Comparison of ENCODE assay signal across 8 cellular contexts in the genomic region with DNA sequence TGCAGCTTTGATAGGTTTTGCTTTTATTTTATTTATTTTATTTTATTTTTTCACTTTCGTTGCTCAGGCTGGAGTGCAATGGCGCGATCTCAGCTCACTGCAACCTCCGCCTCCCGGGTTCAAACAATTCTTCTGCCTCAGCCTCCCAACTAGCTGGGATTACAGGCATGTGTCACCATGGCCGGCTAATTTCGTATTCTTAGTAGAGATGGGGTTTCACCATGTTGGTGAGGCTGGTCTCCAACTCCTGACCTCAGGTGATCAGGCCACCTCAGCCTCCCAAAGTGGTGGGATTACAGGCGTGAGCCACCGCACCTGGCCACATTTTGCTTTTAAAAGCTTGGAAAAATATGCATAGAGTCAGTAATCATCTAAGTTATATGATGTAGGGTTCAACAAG. TPM values are rescaled to one million over a fixed set of nuclear protein-coding genes. Genes with fewer than 3 reads are reported as not detected.
DNase-seq lines count a peak whose midpoint lies in the region; ATAC-seq and TF ChIP-seq lines count a peak whose summit lies in the region.
"Not testable (repeated sequence)": the region's sequence is repeated elsewhere in the genome, so short reads cannot be mapped to it uniquely, and the experiment has no call there.

No MANE protein-coding gene starts in this region.

- peak overlapping the region; percentile 78 to 99 (median 82) for H3K4me3 Mint-ChIP-seq in T-cell
- H3K4me3 Mint-ChIP-seq in activated naive CD4-positive, alpha-beta T cell treated with anti-CD3 and anti-CD28 coated beads, Interleukin-2, amount 50 U/mL, for 24 hours: peak overlapping the region; percentile 100
- H3K4me3 Mint-ChIP-seq in effector memory CD8-positive, alpha-beta T cell: peak overlapping the region; percentile 81 to 95
- H3K4me3 Mint-ChIP-seq in nephron: peak overlapping the region; percentile 42 to 67 (median 48)
- H3K4me3 Mint-ChIP-seq in stimulated activated naive B cell treated with anti-CD40 and anti-IgM and Interleukin-4, amounts not matched to agents 10 μg/mL and 1 μg/mL and 100 μg/mL, for 72 hours: peak overlapping the region; percentile 53 to 56

- H3K9ac ChIP-seq in iPS-15b (ENCODE audit: low read depth, low read length): not testable (repeated sequence)

- not testable (repeated sequence) for ATAC-seq in T-cell (replicated peaks in 1 of 4); effector memory CD8-positive, alpha-beta T cell (replicated peaks); stimulated activated naive B cell treated with anti-CD40 and anti-IgM and Interleukin-4, amounts not matched to agents 10 μg/mL and 1 μg/mL and 100 μg/mL, for 72 hours (replicated peaks)

- peaks cover 16% of the 10 kb centered on the region for H3K4me1 ChIP-seq in iPS-15b (ENCODE audit: control insufficient read depth, insufficient read depth, low read length)

- not testable (repeated sequence) for H3K9me3 Mint-ChIP-seq in T-cell; activated naive CD4-positive, alpha-beta T cell treated with anti-CD3 and anti-CD28 coated beads, Interleukin-2, amount 50 U/mL, for 24 hours; effector memory CD8-positive, alpha-beta T cell; nephron; stimulated activated naive B cell treated with anti-CD40 and anti-IgM and Interleukin-4, amounts not matched to agents 10 μg/mL and 1 μg/mL and 100 μg/mL, for 72 hours

- peak overlapping the region; percentile 61 to 66 for H3K27ac Mint-ChIP-seq in T-cell
- peak overlapping the region; percentile 79 for H3K27ac Mint-ChIP-seq in activated naive CD4-positive, alpha-beta T cell treated with anti-CD3 and anti-CD28 coated beads, Interleukin-2, amount 50 U/mL, for 24 hours
- peak overlapping the region; percentile 51 to 83 for H3K27ac Mint-ChIP-seq in effector memory CD8-positive, alpha-beta T cell
- H3K27ac Mint-ChIP-seq in nephron; stimulated activated naive B cell treated with anti-CD40 and anti-IgM and Interleukin-4, amounts not matched to agents 10 μg/mL and 1 μg/mL and 100 μg/mL, for 72 hours: not testable (repeated sequence)

- POLR2A ChIA-PET in AG04450 (lab: Yijun Ruan, JAX); T-cell (lab: Charles Lee): not testable (repeated sequence)

- H3K9me3 ChIP-seq in AG04450 (ENCODE audit: control insufficient read depth, insufficient read depth, low read length); iPS-15b (ENCODE audit: control insufficient read depth, insufficient read depth, low read length): not testable (repeated sequence)

- not testable (repeated sequence) for DNase-seq in AG04450 (ENCODE audit: low read depth, low spot score); HFF-Myc (ENCODE audit: extremely low read depth, low read depth); T-cell; effector memory CD8-positive, alpha-beta T cell; stimulated activated naive B cell treated with anti-CD40 and anti-IgM and Interleukin-4, amounts not matched to agents 10 μg/mL and 1 μg/mL and 100 μg/mL, for 72 hours

- H3K36me3 ChIP-seq in iPS-15b (ENCODE audit: control insufficient read depth, insufficient read depth, low read length): not testable (repeated sequence)

- TF ChIP-seq CTCF in AG04450 (IDR thresholded peaks at IDR 0.05; ENCODE audit: low read depth, low read length); HFF-Myc (IDR thresholded peaks at IDR 0.05; ENCODE audit: low read depth, low read length, missing control alignments); nephron (IDR thresholded peaks at IDR 0.05; ENCODE audit: unreplicated experiment in 3 of 3): not testable (repeated sequence)

- H3K4me3 ChIP-seq in AG04450 (ENCODE audit: low read depth, low read length) (peak overlapping the region; percentile 33), HFF-Myc (replicated peaks; ENCODE audit: low read depth, low read length) (peak overlapping the region; percentile 17), iPS-15b (ENCODE audit: low read depth, low read length) (peak overlapping the region; percentile 13)

- not testable (repeated sequence) for H3K27ac ChIP-seq in AG04450 (ENCODE audit: low read depth, low read length)

- H3K4me1 Mint-ChIP-seq in T-cell: peaks cover 67 to 82% (median 69%) of the 10 kb centered on the region in 3 donors
- H3K4me1 Mint-ChIP-seq in activated naive CD4-positive, alpha-beta T cell treated with anti-CD3 and anti-CD28 coated beads, Interleukin-2, amount 50 U/mL, for 24 hours: peaks cover 75% of the 10 kb centered on the region
- H3K4me1 Mint-ChIP-seq in effector memory CD8-positive, alpha-beta T cell (ENCODE audit: low read depth in 2 of 2): peaks cover 47 to 60% of the 10 kb centered on the region in 2 donors
- peaks cover 19% of the 10 kb centered on the region for H3K4me1 Mint-ChIP-seq in nephron
- H3K4me1 Mint-ChIP-seq in stimulated activated naive B cell treated with anti-CD40 and anti-IgM and Interleukin-4, amounts not matched to agents 10 μg/mL and 1 μg/mL and 100 μg/mL, for 72 hours: peaks cover 23 to 55% of the 10 kb centered on the region in 2 donors

- not testable (repeated sequence) for H3K27me3 ChIP-seq in AG04450 (ENCODE audit: control insufficient read depth, insufficient read depth, low read length); iPS-15b (ENCODE audit: control insufficient read depth, insufficient read depth, low read length)

- CTCF ChIA-PET in AG04450 (lab: Charles Lee): interaction anchor here (0.5 to 3.4 kb wide), 5 partner anchors 29 to 252 kb away, joined by 3 to 46 read pairs (median 8); a partner anchor contains a TSS
- CTCF ChIA-PET in T-cell (lab: Charles Lee): interaction anchor here (1.0 to 3.4 kb wide), 3 partner anchors 30 to 253 kb away, joined by 3 to 27 read pairs (median 23); a partner anchor contains a TSS

- H3K27me3 Mint-ChIP-seq in T-cell; activated naive CD4-positive, alpha-beta T cell treated with anti-CD3 and anti-CD28 coated beads, Interleukin-2, amount 50 U/mL, for 24 hours; effector memory CD8-positive, alpha-beta T cell; nephron (ENCODE audit: low read depth); stimulated activated naive B cell treated with anti-CD40 and anti-IgM and Interleukin-4, amounts not matched to agents 10 μg/mL and 1 μg/mL and 100 μg/mL, for 72 hours: not testable (repeated sequence)

- H3K36me3 Mint-ChIP-seq in T-cell; activated naive CD4-positive, alpha-beta T cell treated with anti-CD3 and anti-CD28 coated beads, Interleukin-2, amount 50 U/mL, for 24 hours; nephron (ENCODE audit: low read depth); stimulated activated naive B cell treated with anti-CD40 and anti-IgM and Interleukin-4, amounts not matched to agents 10 μg/mL and 1 μg/mL and 100 μg/mL, for 72 hours: not testable (repeated sequence)
- H3K36me3 Mint-ChIP-seq in effector memory CD8-positive, alpha-beta T cell (ENCODE audit: insufficient read depth): peaks cover 19% of the 10 kb centered on the region

RNA-seq across cellular contexts. Expression of a gene that starts 2.8 kb away (rescaled TPM):
- 23.0 and 31.5 TPM in 2 replicates for polyA plus RNA-seq in AG04450 (2011; rRNA removed)
- polyA minus RNA-seq in AG04450 (2011; rRNA and poly(A)+ RNA removed): 5.3 and 9.6 TPM in 2 replicates
- total RNA-seq in T-cell: 10 to 100 TPM; 40.4 to 51.1 (median 46.7) TPM

Comparison
In these comparisons a context has a peak if more than half of its experiments do, and no peak if none do; other contexts are left out.
1. H3K4me3 Mint-ChIP-seq: peak in every context shown above with its lines; median percentile 100 in activated naive CD4-positive, alpha-beta T cell treated with anti-CD3 and anti-CD28 coated beads, Interleukin-2, amount 50 U/mL, for 24 hours; 88 in effector memory CD8-positive, alpha-beta T cell; 82 in T-cell; 54 in stimulated activated naive B cell treated with anti-CD40 and anti-IgM and Interleukin-4, amounts not matched to agents 10 μg/mL and 1 μg/mL and 100 μg/mL, for 72 hours; 48 in nephron.